Comparison of ENCODE assay signal across 8 cellular contexts in the genomic region with DNA sequence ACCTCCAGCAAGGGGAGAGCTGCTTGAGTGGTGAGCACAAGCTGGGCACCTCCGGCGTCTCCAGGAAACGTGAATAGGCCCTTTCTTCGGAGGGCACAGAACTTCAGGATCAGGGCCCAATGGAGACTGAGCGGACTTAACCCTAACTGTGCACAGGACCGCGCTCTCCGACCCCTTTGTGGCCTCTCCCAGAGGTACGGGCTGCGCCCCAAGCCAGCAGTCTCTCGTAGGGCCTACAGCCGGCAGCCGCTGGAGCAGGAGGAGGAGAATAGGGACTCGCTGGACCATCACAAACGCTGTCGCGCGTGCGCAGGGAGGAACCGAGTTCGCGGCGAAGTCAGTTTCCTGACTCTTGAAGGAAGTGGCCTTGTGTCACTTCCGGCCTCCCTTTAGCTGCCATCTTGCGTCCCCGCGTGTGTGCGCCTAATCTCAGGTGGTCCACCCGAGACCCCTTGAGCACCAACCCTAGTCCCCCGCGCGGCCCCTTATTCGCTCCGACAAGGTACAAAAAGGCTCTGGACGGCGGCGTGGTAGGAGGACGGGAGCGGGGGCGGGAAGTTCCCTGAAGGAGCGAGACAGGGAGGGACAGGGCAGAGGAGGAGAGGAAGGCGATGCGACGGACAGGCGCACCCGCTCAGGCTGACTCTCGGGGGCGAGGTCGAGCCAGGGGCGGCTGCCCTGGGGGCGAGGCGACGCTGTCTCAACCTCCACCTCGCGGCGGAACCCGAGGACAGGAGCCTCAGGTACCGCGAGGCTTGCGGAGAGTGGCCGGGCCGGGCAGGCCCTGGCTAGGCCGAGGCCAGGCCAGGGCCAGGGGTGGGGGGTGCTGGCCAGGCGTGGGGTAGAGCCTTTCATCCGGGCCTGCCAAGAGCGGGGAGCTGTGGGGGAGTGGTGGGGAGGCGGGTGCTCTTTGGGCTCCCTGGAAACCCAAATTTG. TPM values are rescaled to one million over a fixed set of nuclear protein-coding genes. Genes with fewer than 3 reads are reported as not detected.
DNase-seq lines count a peak whose midpoint lies in the region; ATAC-seq and TF ChIP-seq lines count a peak whose summit lies in the region.

A gene (plus strand): TSS at position 386 of the 936 bp plus-strand sequence. CDS start 226 bp downstream, at position 612.

- H3K27me3 Mint-ChIP-seq in WTC11 (ENCODE audit: low read depth) = no peaks in the 10 kb centered on the region

- H3K4me3 ChIP-seq in AG04449 (ENCODE audit: low read depth, low read length) (peak within 1 kb of the TSS; percentile 87), cardiac fibroblast (replicated peaks in 1 of 2; ENCODE audit: low read depth in 2 of 2, low read length in 2 of 2) (peak within 1 kb of the TSS; percentile 89 to 95)

- H3K27ac Mint-ChIP-seq in WTC11 = peak within 1 kb of the TSS; percentile 96

- peak; percentile 80 for DNase-seq in AG04449 (ENCODE audit: low read depth, low spot score)
- peak; percentile 92 for DNase-seq in NCI-H2227 treated with DMSO at 0.1 percent for 48 hours (lab: John Stamatoyannopoulos, UW)
- DNase-seq in WTC11 (ENCODE audit: low spot score) = peak; percentile 89
- peak; percentile 97 for DNase-seq in cardiac fibroblast (ENCODE audit: low read depth in 2 of 2)
- DNase-seq in iris pigment epithelial cell (ENCODE audit: low read depth) = peak; percentile 97
- peak; percentile 86 to 90 for DNase-seq in stimulated activated CD4-positive, alpha-beta T cell treated with anti-CD3 and anti-CD28 coated beads, Interleukin-12 subunit alpha, Interleukin-12 subunit beta, amount 100 ng/mL, for 24 hours (ENCODE audit: low read depth in 2 of 2)

- H3K9me3 Mint-ChIP-seq in WTC11 = no peaks in the 10 kb centered on the region

- H3K4me3 Mint-ChIP-seq in WTC11 = peak within 1 kb of the TSS; percentile 91

- TF ChIP-seq CTCF in AG04449 (IDR thresholded peaks at IDR 0.05; ENCODE audit: insufficient read depth, low read length, missing control alignments) (no peak), WTC11 (IDR thresholded peaks at IDR 0.05) (no peak), cardiac fibroblast (IDR thresholded peaks at IDR 0.05; ENCODE audit: low read depth, low read length) (no peak)

- peaks cover 41% of the 10 kb centered on the region for H3K36me3 Mint-ChIP-seq in WTC11

- CTCF ChIA-PET in AG04449 (lab: Yijun Ruan, JAX) = interaction anchor here (0.6 to 6.2 kb wide), 8 partner anchors 12 to 283 kb away, joined by 3 to 34 read pairs (median 6); no protein-coding TSS in a partner anchor
- CTCF ChIA-PET in WTC11 (lab: Charles Lee) = interaction anchor here (0.9 to 1.9 kb wide), 4 partner anchors 12 to 50 kb away, joined by 3 to 13 read pairs (median 7); a partner anchor contains a TSS

- ATAC-seq in GM18907 (IDR thresholded peaks at IDR 0.05; ENCODE audit: unreplicated experiment) = peak; percentile 95
- peak; percentile 95 for ATAC-seq in HG03159 (IDR thresholded peaks at IDR 0.05; ENCODE audit: unreplicated experiment)
- peak; percentile 86 for ATAC-seq in WTC11

- peaks cover 49% of the 10 kb centered on the region for H3K4me1 Mint-ChIP-seq in WTC11

- POLR2A ChIA-PET in AG04449 (lab: Yijun Ruan, JAX) (interaction anchor here (0.7 to 2.6 kb wide), 5 partner anchors 9 to 175 kb away, joined by 3 to 6 read pairs (median 3); a partner anchor contains a TSS), WTC11 (lab: Charles Lee) (interaction anchor here (0.5 to 2.8 kb wide), 6 partner anchors 11 to 1138 kb away, joined by 3 to 21 read pairs (median 4); no protein-coding TSS in a partner anchor)

TF ChIP-seq in WTC11, 78 proteins besides CTCF, POLR2A, EP300 and RAD21 (continues in another document):
- 0 out of 2 replicates have a peak, but pooled peaks have one; percentile 62 for TF ChIP-seq ZBTB21 (CRISPR knock-in tag; IDR thresholded peaks at IDR 0.05; ENCODE audit: borderline replicate concordance)
- TF ChIP-seq NFYB (CRISPR knock-in tag; conservative IDR thresholded peaks at IDR 0.05; ENCODE audit: low read depth) = no peak
- peak; percentile 56 for TF ChIP-seq SP1 (CRISPR knock-in tag; conservative IDR thresholded peaks at IDR 0.05)
- peak; percentile 4; the same call in 1 of the 2 replicates for TF ChIP-seq ZNF671 (CRISPR knock-in tag; IDR thresholded peaks at IDR 0.05)
- TF ChIP-seq, protein P1, sequence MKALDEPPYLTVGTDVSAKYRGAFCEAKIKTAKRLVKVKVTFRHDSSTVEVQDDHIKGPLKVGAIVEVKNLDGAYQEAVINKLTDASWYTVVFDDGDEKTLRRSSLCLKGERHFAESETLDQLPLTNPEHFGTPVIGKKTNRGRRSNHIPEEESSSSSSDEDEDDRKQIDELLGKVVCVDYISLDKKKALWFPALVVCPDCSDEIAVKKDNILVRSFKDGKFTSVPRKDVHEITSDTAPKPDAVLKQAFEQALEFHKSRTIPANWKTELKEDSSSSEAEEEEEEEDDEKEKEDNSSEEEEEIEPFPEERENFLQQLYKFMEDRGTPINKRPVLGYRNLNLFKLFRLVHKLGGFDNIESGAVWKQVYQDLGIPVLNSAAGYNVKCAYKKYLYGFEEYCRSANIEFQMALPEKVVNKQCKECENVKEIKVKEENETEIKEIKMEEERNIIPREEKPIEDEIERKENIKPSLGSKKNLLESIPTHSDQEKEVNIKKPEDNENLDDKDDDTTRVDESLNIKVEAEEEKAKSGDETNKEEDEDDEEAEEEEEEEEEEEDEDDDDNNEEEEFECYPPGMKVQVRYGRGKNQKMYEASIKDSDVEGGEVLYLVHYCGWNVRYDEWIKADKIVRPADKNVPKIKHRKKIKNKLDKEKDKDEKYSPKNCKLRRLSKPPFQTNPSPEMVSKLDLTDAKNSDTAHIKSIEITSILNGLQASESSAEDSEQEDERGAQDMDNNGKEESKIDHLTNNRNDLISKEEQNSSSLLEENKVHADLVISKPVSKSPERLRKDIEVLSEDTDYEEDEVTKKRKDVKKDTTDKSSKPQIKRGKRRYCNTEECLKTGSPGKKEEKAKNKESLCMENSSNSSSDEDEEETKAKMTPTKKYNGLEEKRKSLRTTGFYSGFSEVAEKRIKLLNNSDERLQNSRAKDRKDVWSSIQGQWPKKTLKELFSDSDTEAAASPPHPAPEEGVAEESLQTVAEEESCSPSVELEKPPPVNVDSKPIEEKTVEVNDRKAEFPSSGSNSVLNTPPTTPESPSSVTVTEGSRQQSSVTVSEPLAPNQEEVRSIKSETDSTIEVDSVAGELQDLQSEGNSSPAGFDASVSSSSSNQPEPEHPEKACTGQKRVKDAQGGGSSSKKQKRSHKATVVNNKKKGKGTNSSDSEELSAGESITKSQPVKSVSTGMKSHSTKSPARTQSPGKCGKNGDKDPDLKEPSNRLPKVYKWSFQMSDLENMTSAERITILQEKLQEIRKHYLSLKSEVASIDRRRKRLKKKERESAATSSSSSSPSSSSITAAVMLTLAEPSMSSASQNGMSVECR (CRISPR knock-in tag; IDR thresholded peaks at IDR 0.05; ENCODE audit: borderline replicate concordance) = no peak; the same call in 1 of the 2 replicates
- no peak for TF ChIP-seq NR2C2 (CRISPR knock-in tag; IDR thresholded peaks at IDR 0.05)
- TF ChIP-seq ZNF263 (CRISPR knock-in tag; IDR thresholded peaks at IDR 0.05; ENCODE audit: low read depth) = no peak
- 0 out of 2 replicates have a peak, but pooled peaks have one; percentile 45 for TF ChIP-seq JUN (CRISPR knock-in tag; IDR thresholded peaks at IDR 0.05)
- 0 out of 2 replicates have a peak, but pooled peaks have one; percentile 52 for TF ChIP-seq ATF1 (CRISPR knock-in tag; IDR thresholded peaks at IDR 0.05)
- TF ChIP-seq, protein P2, sequence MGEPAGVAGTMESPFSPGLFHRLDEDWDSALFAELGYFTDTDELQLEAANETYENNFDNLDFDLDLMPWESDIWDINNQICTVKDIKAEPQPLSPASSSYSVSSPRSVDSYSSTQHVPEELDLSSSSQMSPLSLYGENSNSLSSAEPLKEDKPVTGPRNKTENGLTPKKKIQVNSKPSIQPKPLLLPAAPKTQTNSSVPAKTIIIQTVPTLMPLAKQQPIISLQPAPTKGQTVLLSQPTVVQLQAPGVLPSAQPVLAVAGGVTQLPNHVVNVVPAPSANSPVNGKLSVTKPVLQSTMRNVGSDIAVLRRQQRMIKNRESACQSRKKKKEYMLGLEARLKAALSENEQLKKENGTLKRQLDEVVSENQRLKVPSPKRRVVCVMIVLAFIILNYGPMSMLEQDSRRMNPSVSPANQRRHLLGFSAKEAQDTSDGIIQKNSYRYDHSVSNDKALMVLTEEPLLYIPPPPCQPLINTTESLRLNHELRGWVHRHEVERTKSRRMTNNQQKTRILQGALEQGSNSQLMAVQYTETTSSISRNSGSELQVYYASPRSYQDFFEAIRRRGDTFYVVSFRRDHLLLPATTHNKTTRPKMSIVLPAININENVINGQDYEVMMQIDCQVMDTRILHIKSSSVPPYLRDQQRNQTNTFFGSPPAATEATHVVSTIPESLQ (CRISPR knock-in tag; IDR thresholded peaks at IDR 0.05) = no peak
- TF ChIP-seq, protein P3, sequence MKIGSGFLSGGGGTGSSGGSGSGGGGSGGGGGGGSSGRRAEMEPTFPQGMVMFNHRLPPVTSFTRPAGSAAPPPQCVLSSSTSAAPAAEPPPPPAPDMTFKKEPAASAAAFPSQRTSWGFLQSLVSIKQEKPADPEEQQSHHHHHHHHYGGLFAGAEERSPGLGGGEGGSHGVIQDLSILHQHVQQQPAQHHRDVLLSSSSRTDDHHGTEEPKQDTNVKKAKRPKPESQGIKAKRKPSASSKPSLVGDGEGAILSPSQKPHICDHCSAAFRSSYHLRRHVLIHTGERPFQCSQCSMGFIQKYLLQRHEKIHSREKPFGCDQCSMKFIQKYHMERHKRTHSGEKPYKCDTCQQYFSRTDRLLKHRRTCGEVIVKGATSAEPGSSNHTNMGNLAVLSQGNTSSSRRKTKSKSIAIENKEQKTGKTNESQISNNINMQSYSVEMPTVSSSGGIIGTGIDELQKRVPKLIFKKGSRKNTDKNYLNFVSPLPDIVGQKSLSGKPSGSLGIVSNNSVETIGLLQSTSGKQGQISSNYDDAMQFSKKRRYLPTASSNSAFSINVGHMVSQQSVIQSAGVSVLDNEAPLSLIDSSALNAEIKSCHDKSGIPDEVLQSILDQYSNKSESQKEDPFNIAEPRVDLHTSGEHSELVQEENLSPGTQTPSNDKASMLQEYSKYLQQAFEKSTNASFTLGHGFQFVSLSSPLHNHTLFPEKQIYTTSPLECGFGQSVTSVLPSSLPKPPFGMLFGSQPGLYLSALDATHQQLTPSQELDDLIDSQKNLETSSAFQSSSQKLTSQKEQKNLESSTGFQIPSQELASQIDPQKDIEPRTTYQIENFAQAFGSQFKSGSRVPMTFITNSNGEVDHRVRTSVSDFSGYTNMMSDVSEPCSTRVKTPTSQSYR (CRISPR knock-in tag; IDR thresholded peaks at IDR 0.05) = no peak
- no peak for TF ChIP-seq ZNF219 (CRISPR knock-in tag; IDR thresholded peaks at IDR 0.05; ENCODE audit: borderline replicate concordance)
- TF ChIP-seq FOXK1 (CRISPR knock-in tag; IDR thresholded peaks at IDR 0.05) = peak; percentile 77

RNA-seq across cellular contexts. Expression of the gene that starts here (rescaled TPM):
- 736 to 764 TPM (median 736 TPM) in 3 replicates for total RNA-seq in WTC11 (2021)

Comparison
In these comparisons a context has a peak if more than half of its experiments do, and no peak if none do; other contexts are left out.
1. Peak in every context shown above with its lines: DNase-seq, ATAC-seq and H3K4me3 ChIP-seq.